1 cellular context compared by ENCODE assay signal in the genomic region with DNA sequence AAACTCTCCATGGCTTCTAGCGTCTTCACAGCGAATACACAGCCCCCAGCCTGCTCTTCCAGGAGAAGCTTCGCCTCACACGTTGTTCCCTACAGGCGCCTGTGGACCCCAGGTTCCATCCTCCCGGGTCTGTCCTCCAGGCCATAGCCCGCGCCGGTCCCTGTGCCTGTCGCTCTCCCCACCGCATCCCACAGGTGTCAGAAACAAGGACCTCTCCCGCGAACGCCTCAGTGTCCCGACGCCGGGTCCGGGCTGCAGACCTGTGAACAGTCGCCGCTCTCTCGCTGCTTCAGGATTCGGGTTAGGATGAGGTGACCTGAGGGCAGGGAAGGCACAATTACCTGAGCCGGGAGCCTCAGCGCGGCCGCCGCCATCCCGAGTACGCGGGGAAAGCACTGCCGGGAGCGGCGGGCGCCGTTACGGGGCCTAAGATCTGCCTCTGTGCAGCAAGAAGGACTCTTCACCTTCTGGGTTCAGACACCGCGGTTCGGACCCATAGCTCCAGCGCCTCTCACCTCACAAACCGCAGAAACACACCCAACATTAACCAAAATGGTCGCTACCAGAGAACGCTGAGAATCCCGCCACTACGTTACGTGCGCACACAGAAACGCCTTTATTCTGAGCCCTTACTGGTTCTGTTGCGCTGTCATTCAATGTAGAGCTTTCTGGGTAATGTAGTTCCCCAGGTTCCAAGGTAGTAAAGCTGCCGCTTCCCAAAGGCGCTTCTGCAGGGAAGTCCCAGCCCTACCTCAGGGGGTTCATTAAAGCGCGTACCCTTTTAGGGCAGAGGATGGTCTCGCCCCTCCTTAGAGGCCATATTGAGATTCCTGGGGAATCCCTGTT.
TF ChIP-seq lines count a peak whose summit lies in the region.

A gene (minus strand): TSS at position 583 of the 846 bp plus-strand sequence. CDS start 1,580 bp downstream, outside the sequence.

TF ChIP-seq in endothelial cell of umbilical vein, 7 proteins besides CTCF, POLR2A, EP300 and RAD21:
- TF ChIP-seq MYC (IDR thresholded peaks at IDR 0.05; ENCODE audit: low read depth, low read length) (no peak), POLR2AphosphoS5 (IDR thresholded peaks at IDR 0.05; ENCODE audit: insufficient read depth, low read depth, low read length) (no peak), FOS (IDR thresholded peaks at IDR 0.05; ENCODE audit: borderline replicate concordance, insufficient read depth, low read length) (no peak), GATA2 (IDR thresholded peaks at IDR 0.05; ENCODE audit: insufficient read depth, insufficient read length, low read depth, low read length) (no peak), EZH2 (IDR thresholded peaks at IDR 0.05; ENCODE audit: borderline replicate concordance, low read depth, low read length, severe bottlenecking) (no peak), JUN (IDR thresholded peaks at IDR 0.05; ENCODE audit: borderline replicate concordance, insufficient read depth, insufficient read length, low read depth) (no peak)
- TF ChIP-seq, protein P1, sequence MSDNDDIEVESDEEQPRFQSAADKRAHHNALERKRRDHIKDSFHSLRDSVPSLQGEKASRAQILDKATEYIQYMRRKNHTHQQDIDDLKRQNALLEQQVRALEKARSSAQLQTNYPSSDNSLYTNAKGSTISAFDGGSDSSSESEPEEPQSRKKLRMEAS (IDR thresholded peaks at IDR 0.05; ENCODE audit: insufficient read depth, insufficient read length), result no peak
